Comparison of ENCODE assay signal across 28 cellular contexts in the genomic region with DNA sequence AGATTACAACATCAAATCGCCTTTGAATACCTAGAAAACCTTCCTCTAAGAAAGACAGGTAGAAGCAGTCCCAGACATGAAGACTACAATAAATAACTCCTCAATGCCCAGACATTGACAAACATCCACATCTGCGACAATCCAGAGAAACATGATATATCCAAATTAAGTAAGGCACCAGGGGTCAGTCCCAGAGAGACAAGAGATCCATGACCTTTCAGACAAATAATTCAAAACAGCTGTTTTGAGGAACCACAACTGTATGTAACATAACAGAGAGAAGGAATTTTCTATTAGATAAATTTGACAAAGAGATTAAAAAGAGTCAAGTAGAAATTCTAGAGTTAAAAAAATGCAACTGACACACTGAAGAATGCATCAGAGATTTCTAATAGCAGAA.
"Had no signal": no experiment of that assay in that cellular context is flagged by ENCODE, and none has a peak within 500 bp of the region (broad histone marks: within the 10 kb centered on the region; RNA-seq: fewer than 3 reads in every experiment).

No MANE protein-coding gene starts in this region.

- ATAC-seq: left colon; left lung; lower lobe of right lung; natural killer cell; right cardiac atrium; stimulated activated memory B cell treated with anti-CD40 and anti-IgM and Interleukin-4, amounts not matched to agents 10 μg/mL and 1 μg/mL and 100 μg/mL, for 72 hours; stimulated activated naive CD8-positive, alpha-beta T cell treated with anti-CD3 and anti-CD28 coated beads, Interleukin-15, amount 100 ng/mL, for 72 hours had no signal

- H3K4me3 Mint-ChIP-seq: natural killer cell; nephron progenitor cell; neural progenitor cell; stimulated activated memory B cell treated with anti-CD40 and anti-IgM and Interleukin-4, amounts not matched to agents 10 μg/mL and 1 μg/mL and 100 μg/mL, for 72 hours; stimulated activated naive CD8-positive, alpha-beta T cell treated with anti-CD3 and anti-CD28 coated beads, Interleukin-15, amount 100 ng/mL, for 72 hours had no signal

- H3K27me3 ChIP-seq: left lung, neural progenitor cell, neutrophil, sigmoid colon, thyroid gland, transverse colon, upper lobe of left lung, vagina had no signal

- H3K4me1 Mint-ChIP-seq: naive B cell; natural killer cell; nephron progenitor cell; neural progenitor cell; stimulated activated memory B cell treated with anti-CD40 and anti-IgM and Interleukin-4, amounts not matched to agents 10 μg/mL and 1 μg/mL and 100 μg/mL, for 72 hours had no signal

- H3K4me3 ChIP-seq: left lung, lower lobe of right lung, neural progenitor cell, sigmoid colon, smooth muscle cell, thyroid gland, transverse colon, upper lobe of left lung, vagina had no signal

- H3K4me1 ChIP-seq: left lung, lower lobe of right lung, neural progenitor cell, parathyroid adenoma, thyroid gland, upper lobe of left lung, vagina had no signal

- H3K36me3 ChIP-seq: neural progenitor cell, thyroid gland, transverse colon, upper lobe of left lung, vagina had no signal

- H3K9me3 ChIP-seq: left lung, lower lobe of right lung, neutrophil, sigmoid colon, thyroid gland, transverse colon, upper lobe of left lung, vagina had no signal

- DNase-seq: hippocampal formation; left colon; left lung; lower lobe of right lung; mammary epithelial cell; mesenchymal stem cell; naive B cell; natural killer cell; nephron progenitor cell; occipital lobe; right cardiac atrium; sigmoid colon; stimulated activated CD4-positive, alpha-beta T cell treated with anti-CD3 and anti-CD28 coated beads, Interleukin-1b, Interleukin-23, amount 100 ng/mL, for 48 hours; stimulated activated CD4-positive, alpha-beta T cell treated with anti-CD3 and anti-CD28 coated beads, Interleukin-2, amount 100 ng/mL, for 48 hours; stimulated activated CD4-positive, alpha-beta T cell treated with anti-CD3 and anti-CD28 coated beads, Interleukin-4, amount 100 ng/mL, for 4 hours; stimulated activated CD8-positive, alpha-beta memory T cell treated with anti-CD3 and anti-CD28 coated beads, Interleukin-4, amount 100 ng/mL, for 48 hours; stimulated activated naive CD4-positive, alpha-beta T cell treated with Interleukin-2 at 50 U/mL for 16 hours; stimulated activated naive CD8-positive, alpha-beta T cell treated with anti-CD3 and anti-CD28 coated beads, Interleukin-15, amount 100 ng/mL, for 72 hours; substantia nigra; thyroid gland; transverse colon; upper lobe of left lung had no signal

- H3K27me3 Mint-ChIP-seq: naive B cell; stimulated activated memory B cell treated with anti-CD40 and anti-IgM and Interleukin-4, amounts not matched to agents 10 μg/mL and 1 μg/mL and 100 μg/mL, for 72 hours; stimulated activated naive CD8-positive, alpha-beta T cell treated with anti-CD3 and anti-CD28 coated beads, Interleukin-15, amount 100 ng/mL, for 72 hours had no signal

- H3K36me3 Mint-ChIP-seq: naive B cell, natural killer cell, neural progenitor cell had no signal

- H3K27ac Mint-ChIP-seq: naive B cell; natural killer cell; nephron progenitor cell; neural progenitor cell; stimulated activated memory B cell treated with anti-CD40 and anti-IgM and Interleukin-4, amounts not matched to agents 10 μg/mL and 1 μg/mL and 100 μg/mL, for 72 hours had no signal

- H3K9me3 Mint-ChIP-seq: naive B cell; natural killer cell; nephron progenitor cell; neural progenitor cell; stimulated activated memory B cell treated with anti-CD40 and anti-IgM and Interleukin-4, amounts not matched to agents 10 μg/mL and 1 μg/mL and 100 μg/mL, for 72 hours had no signal

- H3K27ac ChIP-seq: left lung, lower lobe of right lung, neural progenitor cell, neutrophil, parathyroid adenoma, sigmoid colon, thyroid gland, transverse colon, upper lobe of left lung, vagina had no signal
